ENCODE assay signal across 8 cellular contexts in the genomic region with DNA sequence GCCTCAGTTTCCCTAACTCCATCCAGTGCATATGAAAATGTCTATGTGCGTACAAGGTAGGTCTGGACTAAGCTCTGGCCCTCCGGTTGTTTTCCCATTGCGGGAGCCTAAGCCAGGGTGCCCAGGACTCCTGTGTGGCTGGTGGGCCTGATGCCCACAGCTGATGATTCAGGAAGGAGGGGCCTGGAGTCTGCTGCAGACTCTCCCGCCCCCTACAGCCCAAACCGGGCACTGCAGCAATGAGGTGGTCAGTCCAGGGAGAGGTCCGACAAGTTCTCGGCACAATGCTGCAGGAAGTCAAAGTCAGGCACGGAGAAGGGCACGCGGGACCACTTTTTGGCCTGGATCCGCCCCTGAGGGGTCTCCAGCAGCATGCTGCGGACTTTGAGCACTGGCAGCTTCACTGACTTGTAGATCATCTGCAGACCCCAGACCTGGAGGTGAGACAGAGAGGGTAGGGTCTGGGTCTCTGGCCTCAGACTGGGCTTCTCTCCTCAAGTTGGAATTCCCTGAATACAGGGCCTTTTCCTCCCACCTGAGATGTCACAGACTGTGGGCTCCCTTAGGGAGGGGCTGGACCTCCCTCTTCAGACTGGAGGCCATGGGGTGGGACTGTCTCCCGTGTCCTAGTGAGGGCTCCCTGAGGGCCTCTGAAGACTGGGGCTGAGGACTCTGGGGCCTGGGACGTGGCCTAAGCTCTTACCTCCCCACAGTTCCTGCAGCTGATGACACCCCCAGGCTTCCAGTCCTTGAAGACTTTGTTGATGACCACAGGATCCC. TPM values are rescaled to one million over a fixed set of nuclear protein-coding genes. Genes with fewer than 3 reads are reported as not detected.
DNase-seq lines count a peak whose midpoint lies in the region; TF ChIP-seq lines count a peak whose summit lies in the region.

No MANE protein-coding gene starts in this region.

- no peak overlapping the region for H3K27ac Mint-ChIP-seq in mesothelial cell of epicardium

- DNase-seq in NCI-H2227 (lab: John Stamatoyannopoulos, UW; ENCODE audit: unreplicated experiment), result peak; percentile 58
- DNase-seq in NCI-H2227 treated with DMSO at 0.1 percent for 48 hours (lab: John Stamatoyannopoulos, UW), result no peak
- peak; percentile 28 for DNase-seq in NCI-H345 treated with DMSO at 0.1 percent for 48 hours (lab: John Stamatoyannopoulos, UW; ENCODE audit: unreplicated experiment)
- peak; percentile 46 to 49 for DNase-seq in activated CD4-positive, alpha-beta T cell treated with anti-CD3 and anti-CD28 coated beads, Interleukin-2, amount 50 U/mL, for 4 hours
- peak; percentile 59 for DNase-seq in effector CD8-positive, alpha-beta T cell (lab: John Stamatoyannopoulos, UW)
- peak in 1 of 2 experiments; percentile 75 for DNase-seq in mesothelial cell of epicardium (ENCODE audit: low spot score in 2 of 2, unreplicated experiment in 2 of 2)
- peak; percentile 55 for DNase-seq in stimulated activated CD8-positive, alpha-beta memory T cell treated with anti-CD3 and anti-CD28 coated beads, Interleukin-4, amount 100 ng/mL, for 24 hours (ENCODE audit: low read depth)
- DNase-seq in OCI-M2 (lab: John Stamatoyannopoulos, UW; ENCODE audit: unreplicated experiment), result no peak

- no peaks in the 10 kb centered on the region for H3K9me3 Mint-ChIP-seq in mesothelial cell of epicardium

- peak; percentile 80 for TF ChIP-seq CTCF in mesothelial cell of epicardium (IDR thresholded peaks at IDR 0.05; ENCODE audit: unreplicated experiment)

- no peaks in the 10 kb centered on the region for H3K36me3 Mint-ChIP-seq in mesothelial cell of epicardium

- peaks cover 10% of the 10 kb centered on the region for H3K4me1 Mint-ChIP-seq in mesothelial cell of epicardium

- no peak overlapping the region for H3K4me3 Mint-ChIP-seq in mesothelial cell of epicardium

- H3K27me3 Mint-ChIP-seq in mesothelial cell of epicardium (ENCODE audit: low read depth), result peaks cover 51% of the 10 kb centered on the region

RNA-seq across cellular contexts. Expression of a gene that starts 3.4 kb away (rescaled TPM):
- 2.2 to 2.9 TPM (median 2.5 TPM) in 3 replicates for total RNA-seq in mesothelial cell of epicardium

RNA-seq across cellular contexts. Expression of a gene that starts 10.8 kb away (rescaled TPM):
- 10.5 to 11.6 TPM (median 11.3 TPM) in 3 replicates for total RNA-seq in mesothelial cell of epicardium

RNA-seq across cellular contexts. Expression of a gene that starts 19.5 kb away (rescaled TPM):
- total RNA-seq in mesothelial cell of epicardium, result 86.2 to 87.5 TPM (median 86.4 TPM) in 3 replicates

RNA-seq across cellular contexts. Expression of a gene that starts 20.9 kb away (rescaled TPM):
- 0.18 TPM in 1 of 3 replicates, not detected in the others for total RNA-seq in mesothelial cell of epicardium

RNA-seq across cellular contexts. Expression of a gene that starts 51.3 kb away (rescaled TPM):
- 4.1 to 5.1 TPM (median 4.4 TPM) in 3 replicates for total RNA-seq in mesothelial cell of epicardium

Comparison
In these comparisons a context has a peak if more than half of its experiments do, and no peak if none do; other contexts are left out.
1. DNase-seq: peak in NCI-H2227 (single experiment), NCI-H345 treated with DMSO at 0.1 percent for 48 hours (single experiment), activated CD4-positive, alpha-beta T cell treated with anti-CD3 and anti-CD28 coated beads, Interleukin-2, amount 50 U/mL, for 4 hours (2 of 2), effector CD8-positive, alpha-beta T cell (single experiment) and stimulated activated CD8-positive, alpha-beta memory T cell treated with anti-CD3 and anti-CD28 coated beads, Interleukin-4, amount 100 ng/mL, for 24 hours (single experiment); none in NCI-H2227 treated with DMSO at 0.1 percent for 48 hours (single experiment) and OCI-M2 (single experiment).